Comparison of ENCODE assay signal across 1 cellular context in the genomic region with DNA sequence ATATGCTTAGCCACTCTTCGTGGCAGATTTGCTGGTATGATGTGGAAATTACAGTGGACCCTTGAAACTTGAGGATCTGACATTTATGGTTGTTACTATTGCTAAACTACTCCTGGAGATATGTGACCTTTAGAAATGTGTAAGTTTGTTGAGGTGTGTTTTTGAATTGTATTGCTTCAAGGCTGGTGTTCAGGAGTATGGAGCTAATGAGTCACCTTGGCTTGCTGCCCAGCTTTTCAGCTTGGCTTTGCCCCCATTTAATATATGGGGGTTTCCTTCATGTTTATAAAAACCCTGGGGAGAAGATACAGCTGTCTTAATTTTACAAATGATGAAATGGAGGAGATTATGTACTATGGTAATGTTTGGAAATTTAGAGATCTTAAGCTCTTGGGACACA.
TF ChIP-seq lines count a peak whose summit lies in the region.

No MANE protein-coding gene starts in this region.

TF ChIP-seq in HEK293, 187 proteins besides CTCF, POLR2A, EP300 and RAD21 (continued from another document):
- TF ChIP-seq, protein P1, sequence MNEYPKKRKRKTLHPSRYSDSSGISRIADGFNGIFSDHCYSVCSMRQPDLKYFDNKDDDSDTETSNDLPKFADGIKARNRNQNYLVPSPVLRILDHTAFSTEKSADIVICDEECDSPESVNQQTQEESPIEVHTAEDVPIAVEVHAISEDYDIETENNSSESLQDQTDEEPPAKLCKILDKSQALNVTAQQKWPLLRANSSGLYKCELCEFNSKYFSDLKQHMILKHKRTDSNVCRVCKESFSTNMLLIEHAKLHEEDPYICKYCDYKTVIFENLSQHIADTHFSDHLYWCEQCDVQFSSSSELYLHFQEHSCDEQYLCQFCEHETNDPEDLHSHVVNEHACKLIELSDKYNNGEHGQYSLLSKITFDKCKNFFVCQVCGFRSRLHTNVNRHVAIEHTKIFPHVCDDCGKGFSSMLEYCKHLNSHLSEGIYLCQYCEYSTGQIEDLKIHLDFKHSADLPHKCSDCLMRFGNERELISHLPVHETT (tag by site-specific recombination; IDR thresholded peaks at IDR 0.05) = no peak
- TF ChIP-seq ZNF10 (tag by site-specific recombination; IDR thresholded peaks at IDR 0.05) (no peak), ZNF114 (tag by site-specific recombination; IDR thresholded peaks at IDR 0.05) (no peak), ZNF211 (tag by site-specific recombination; IDR thresholded peaks at IDR 0.05; ENCODE audit: low read depth) (no peak), ZNF157 (tag by site-specific recombination; IDR thresholded peaks at IDR 0.05) (no peak), ZNF785 (tag by site-specific recombination; IDR thresholded peaks at IDR 0.05) (no peak), ZNF366 (tag by site-specific recombination; conservative IDR thresholded peaks at IDR 0.05) (peak; percentile 66), OVOL3 (tag by site-specific recombination; IDR thresholded peaks at IDR 0.05) (no peak), ZNF473 (tag by site-specific recombination; IDR thresholded peaks at IDR 0.05) (no peak), ZNF138 (tag by site-specific recombination; IDR thresholded peaks at IDR 0.05; ENCODE audit: borderline replicate concordance) (no peak), ZNF175 (tag by site-specific recombination; IDR thresholded peaks at IDR 0.05) (no peak), ZNF48 (tag by site-specific recombination; IDR thresholded peaks at IDR 0.05) (no peak), ZNF660 (tag by site-specific recombination; IDR thresholded peaks at IDR 0.05) (peak; percentile 71), ZNF248 (tag by site-specific recombination; IDR thresholded peaks at IDR 0.05) (no peak), ZBTB21 (tag by site-specific recombination; IDR thresholded peaks at IDR 0.05) (no peak), TCF7L2 (IDR thresholded peaks at IDR 0.05; ENCODE audit: borderline replicate concordance, low read depth, low read length) (no peak), ZNF324 (tag by site-specific recombination; IDR thresholded peaks at IDR 0.05) (no peak), YY1 (tag by site-specific recombination; IDR thresholded peaks at IDR 0.05) (no peak), SALL2 (tag by site-specific recombination; IDR thresholded peaks at IDR 0.05; ENCODE audit: borderline replicate concordance) (no peak), ZNF350 (tag by site-specific recombination; IDR thresholded peaks at IDR 0.05) (no peak), ZNF670 (tag by site-specific recombination; IDR thresholded peaks at IDR 0.05; ENCODE audit: low read depth) (no peak), ZNF624 (tag by site-specific recombination; IDR thresholded peaks at IDR 0.05) (no peak), ZNF214 (tag by site-specific recombination; IDR thresholded peaks at IDR 0.05; ENCODE audit: borderline replicate concordance) (no peak), ZNF169 (tag by site-specific recombination; IDR thresholded peaks at IDR 0.05) (no peak), REPIN1 (tag by site-specific recombination; IDR thresholded peaks at IDR 0.05; ENCODE audit: low read depth) (no peak), FEZF1 (tag by site-specific recombination; IDR thresholded peaks at IDR 0.05) (0 out of 2 replicates have a peak, but pooled peaks have one; percentile 26), ZNF777 (tag by site-specific recombination; IDR thresholded peaks at IDR 0.05; ENCODE audit: borderline replicate concordance) (no peak), ZNF747 (tag by site-specific recombination; IDR thresholded peaks at IDR 0.05) (no peak), ZNF549 (tag by site-specific recombination; IDR thresholded peaks at IDR 0.05) (no peak), ZNF571 (tag by site-specific recombination; IDR thresholded peaks at IDR 0.05) (no peak), ZBTB48 (tag by site-specific recombination; IDR thresholded peaks at IDR 0.05) (no peak), HOXA7 (CRISPR knock-in tag; IDR thresholded peaks at IDR 0.05; ENCODE audit: borderline replicate concordance) (no peak), ZNF112 (tag by site-specific recombination; IDR thresholded peaks at IDR 0.05) (no peak), ZNF510 (tag by site-specific recombination; IDR thresholded peaks at IDR 0.05; ENCODE audit: insufficient replicate concordance) (no peak), ZNF600 (tag by site-specific recombination; IDR thresholded peaks at IDR 0.05) (no peak), ZNF768 (tag by site-specific recombination; IDR thresholded peaks at IDR 0.05) (no peak), ZNF664 (tag by site-specific recombination; IDR thresholded peaks at IDR 0.05) (peak; percentile 18; the same call in 1 of the 2 replicates), YY2 (tag by site-specific recombination; IDR thresholded peaks at IDR 0.05) (no peak), ZBTB20 (tag by site-specific recombination; IDR thresholded peaks at IDR 0.05) (no peak), ZNF791 (tag by site-specific recombination; IDR thresholded peaks at IDR 0.05) (no peak), ZNF555 (tag by site-specific recombination; conservative IDR thresholded peaks at IDR 0.05) (no peak), ZBTB7A (tag by site-specific recombination; IDR thresholded peaks at IDR 0.05; ENCODE audit: low read depth) (no peak), OSR2 (tag by site-specific recombination; IDR thresholded peaks at IDR 0.05) (peak; percentile 35; the same call in 1 of the 2 replicates)
- TF ChIP-seq, protein P2, sequence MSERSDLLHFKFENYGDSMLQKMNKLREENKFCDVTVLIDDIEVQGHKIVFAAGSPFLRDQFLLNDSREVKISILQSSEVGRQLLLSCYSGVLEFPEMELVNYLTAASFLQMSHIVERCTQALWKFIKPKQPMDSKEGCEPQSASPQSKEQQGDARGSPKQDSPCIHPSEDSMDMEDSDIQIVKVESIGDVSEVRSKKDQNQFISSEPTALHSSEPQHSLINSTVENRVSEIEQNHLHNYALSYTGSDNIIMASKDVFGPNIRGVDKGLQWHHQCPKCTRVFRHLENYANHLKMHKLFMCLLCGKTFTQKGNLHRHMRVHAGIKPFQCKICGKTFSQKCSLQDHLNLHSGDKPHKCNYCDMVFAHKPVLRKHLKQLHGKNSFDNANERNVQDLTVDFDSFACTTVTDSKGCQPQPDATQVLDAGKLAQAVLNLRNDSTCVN (tag by site-specific recombination; optimal IDR thresholded peaks at IDR 0.05) = no peak
- TF ChIP-seq, protein P3, sequence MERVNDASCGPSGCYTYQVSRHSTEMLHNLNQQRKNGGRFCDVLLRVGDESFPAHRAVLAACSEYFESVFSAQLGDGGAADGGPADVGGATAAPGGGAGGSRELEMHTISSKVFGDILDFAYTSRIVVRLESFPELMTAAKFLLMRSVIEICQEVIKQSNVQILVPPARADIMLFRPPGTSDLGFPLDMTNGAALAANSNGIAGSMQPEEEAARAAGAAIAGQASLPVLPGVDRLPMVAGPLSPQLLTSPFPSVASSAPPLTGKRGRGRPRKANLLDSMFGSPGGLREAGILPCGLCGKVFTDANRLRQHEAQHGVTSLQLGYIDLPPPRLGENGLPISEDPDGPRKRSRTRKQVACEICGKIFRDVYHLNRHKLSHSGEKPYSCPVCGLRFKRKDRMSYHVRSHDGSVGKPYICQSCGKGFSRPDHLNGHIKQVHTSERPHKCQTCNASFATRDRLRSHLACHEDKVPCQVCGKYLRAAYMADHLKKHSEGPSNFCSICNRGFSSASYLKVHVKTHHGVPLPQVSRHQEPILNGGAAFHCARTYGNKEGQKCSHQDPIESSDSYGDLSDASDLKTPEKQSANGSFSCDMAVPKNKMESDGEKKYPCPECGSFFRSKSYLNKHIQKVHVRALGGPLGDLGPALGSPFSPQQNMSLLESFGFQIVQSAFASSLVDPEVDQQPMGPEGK (tag by site-specific recombination; IDR thresholded peaks at IDR 0.05) = peak; percentile 61; the same call in 1 of the 2 replicates
- TF ChIP-seq, protein P4, sequence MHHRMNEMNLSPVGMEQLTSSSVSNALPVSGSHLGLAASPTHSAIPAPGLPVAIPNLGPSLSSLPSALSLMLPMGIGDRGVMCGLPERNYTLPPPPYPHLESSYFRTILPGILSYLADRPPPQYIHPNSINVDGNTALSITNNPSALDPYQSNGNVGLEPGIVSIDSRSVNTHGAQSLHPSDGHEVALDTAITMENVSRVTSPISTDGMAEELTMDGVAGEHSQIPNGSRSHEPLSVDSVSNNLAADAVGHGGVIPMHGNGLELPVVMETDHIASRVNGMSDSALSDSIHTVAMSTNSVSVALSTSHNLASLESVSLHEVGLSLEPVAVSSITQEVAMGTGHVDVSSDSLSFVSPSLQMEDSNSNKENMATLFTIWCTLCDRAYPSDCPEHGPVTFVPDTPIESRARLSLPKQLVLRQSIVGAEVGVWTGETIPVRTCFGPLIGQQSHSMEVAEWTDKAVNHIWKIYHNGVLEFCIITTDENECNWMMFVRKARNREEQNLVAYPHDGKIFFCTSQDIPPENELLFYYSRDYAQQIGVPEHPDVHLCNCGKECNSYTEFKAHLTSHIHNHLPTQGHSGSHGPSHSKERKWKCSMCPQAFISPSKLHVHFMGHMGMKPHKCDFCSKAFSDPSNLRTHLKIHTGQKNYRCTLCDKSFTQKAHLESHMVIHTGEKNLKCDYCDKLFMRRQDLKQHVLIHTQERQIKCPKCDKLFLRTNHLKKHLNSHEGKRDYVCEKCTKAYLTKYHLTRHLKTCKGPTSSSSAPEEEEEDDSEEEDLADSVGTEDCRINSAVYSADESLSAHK (tag by site-specific recombination; IDR thresholded peaks at IDR 0.05) = no peak
- TF ChIP-seq, protein P5, sequence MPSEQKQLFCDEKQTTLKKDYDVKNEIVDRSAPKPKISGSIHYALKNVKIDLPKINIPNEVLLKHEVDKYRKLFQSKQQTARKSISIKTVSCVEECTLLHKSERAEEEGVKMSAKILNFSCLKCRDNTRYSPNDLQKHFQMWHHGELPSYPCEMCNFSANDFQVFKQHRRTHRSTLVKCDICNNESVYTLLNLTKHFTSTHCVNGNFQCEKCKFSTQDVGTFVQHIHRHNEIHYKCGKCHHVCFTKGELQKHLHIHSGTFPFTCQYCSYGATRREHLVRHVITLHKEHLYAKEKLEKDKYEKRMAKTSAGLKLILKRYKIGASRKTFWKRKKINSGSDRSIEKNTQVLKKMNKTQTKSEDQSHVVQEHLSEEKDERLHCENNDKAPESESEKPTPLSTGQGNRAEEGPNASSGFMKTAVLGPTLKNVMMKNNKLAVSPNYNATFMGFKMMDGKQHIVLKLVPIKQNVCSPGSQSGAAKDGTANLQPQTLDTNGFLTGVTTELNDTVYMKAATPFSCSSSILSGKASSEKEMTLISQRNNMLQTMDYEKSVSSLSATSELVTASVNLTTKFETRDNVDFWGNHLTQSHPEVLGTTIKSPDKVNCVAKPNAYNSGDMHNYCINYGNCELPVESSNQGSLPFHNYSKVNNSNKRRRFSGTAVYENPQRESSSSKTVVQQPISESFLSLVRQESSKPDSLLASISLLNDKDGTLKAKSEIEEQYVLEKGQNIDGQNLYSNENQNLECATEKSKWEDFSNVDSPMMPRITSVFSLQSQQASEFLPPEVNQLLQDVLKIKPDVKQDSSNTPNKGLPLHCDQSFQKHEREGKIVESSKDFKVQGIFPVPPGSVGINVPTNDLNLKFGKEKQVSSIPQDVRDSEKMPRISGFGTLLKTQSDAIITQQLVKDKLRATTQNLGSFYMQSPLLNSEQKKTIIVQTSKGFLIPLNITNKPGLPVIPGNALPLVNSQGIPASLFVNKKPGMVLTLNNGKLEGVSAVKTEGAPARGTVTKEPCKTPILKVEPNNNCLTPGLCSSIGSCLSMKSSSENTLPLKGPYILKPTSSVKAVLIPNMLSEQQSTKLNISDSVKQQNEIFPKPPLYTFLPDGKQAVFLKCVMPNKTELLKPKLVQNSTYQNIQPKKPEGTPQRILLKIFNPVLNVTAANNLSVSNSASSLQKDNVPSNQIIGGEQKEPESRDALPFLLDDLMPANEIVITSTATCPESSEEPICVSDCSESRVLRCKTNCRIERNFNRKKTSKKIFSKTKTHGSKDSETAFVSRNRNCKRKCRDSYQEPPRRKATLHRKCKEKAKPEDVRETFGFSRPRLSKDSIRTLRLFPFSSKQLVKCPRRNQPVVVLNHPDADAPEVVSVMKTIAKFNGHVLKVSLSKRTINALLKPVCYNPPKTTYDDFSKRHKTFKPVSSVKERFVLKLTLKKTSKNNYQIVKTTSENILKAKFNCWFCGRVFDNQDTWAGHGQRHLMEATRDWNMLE (tag by site-specific recombination; conservative IDR thresholded peaks at IDR 0.05; ENCODE audit: low read depth) = no peak
- TF ChIP-seq, protein P6, sequence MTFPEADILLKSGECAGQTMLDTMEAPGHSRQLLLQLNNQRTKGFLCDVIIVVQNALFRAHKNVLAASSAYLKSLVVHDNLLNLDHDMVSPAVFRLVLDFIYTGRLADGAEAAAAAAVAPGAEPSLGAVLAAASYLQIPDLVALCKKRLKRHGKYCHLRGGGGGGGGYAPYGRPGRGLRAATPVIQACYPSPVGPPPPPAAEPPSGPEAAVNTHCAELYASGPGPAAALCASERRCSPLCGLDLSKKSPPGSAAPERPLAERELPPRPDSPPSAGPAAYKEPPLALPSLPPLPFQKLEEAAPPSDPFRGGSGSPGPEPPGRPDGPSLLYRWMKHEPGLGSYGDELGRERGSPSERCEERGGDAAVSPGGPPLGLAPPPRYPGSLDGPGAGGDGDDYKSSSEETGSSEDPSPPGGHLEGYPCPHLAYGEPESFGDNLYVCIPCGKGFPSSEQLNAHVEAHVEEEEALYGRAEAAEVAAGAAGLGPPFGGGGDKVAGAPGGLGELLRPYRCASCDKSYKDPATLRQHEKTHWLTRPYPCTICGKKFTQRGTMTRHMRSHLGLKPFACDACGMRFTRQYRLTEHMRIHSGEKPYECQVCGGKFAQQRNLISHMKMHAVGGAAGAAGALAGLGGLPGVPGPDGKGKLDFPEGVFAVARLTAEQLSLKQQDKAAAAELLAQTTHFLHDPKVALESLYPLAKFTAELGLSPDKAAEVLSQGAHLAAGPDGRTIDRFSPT (tag by site-specific recombination; IDR thresholded peaks at IDR 0.05) = no peak
- TF ChIP-seq, protein P7, sequence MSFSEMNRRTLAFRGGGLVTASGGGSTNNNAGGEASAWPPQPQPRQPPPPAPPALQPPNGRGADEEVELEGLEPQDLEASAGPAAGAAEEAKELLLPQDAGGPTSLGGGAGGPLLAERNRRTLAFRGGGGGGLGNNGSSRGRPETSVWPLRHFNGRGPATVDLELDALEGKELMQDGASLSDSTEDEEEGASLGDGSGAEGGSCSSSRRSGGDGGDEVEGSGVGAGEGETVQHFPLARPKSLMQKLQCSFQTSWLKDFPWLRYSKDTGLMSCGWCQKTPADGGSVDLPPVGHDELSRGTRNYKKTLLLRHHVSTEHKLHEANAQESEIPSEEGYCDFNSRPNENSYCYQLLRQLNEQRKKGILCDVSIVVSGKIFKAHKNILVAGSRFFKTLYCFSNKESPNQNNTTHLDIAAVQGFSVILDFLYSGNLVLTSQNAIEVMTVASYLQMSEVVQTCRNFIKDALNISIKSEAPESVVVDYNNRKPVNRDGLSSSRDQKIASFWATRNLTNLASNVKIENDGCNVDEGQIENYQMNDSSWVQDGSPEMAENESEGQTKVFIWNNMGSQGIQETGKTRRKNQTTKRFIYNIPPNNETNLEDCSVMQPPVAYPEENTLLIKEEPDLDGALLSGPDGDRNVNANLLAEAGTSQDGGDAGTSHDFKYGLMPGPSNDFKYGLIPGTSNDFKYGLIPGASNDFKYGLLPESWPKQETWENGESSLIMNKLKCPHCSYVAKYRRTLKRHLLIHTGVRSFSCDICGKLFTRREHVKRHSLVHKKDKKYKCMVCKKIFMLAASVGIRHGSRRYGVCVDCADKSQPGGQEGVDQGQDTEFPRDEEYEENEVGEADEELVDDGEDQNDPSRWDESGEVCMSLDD (tag by site-specific recombination; IDR thresholded peaks at IDR 0.05) = no peak
